ENCODE assay signal across 18 cellular contexts in genomic region chr3:159796226-159796625, GRCh38. TPM values are rescaled to one million over a fixed set of nuclear protein-coding genes. Genes with fewer than 3 reads are reported as not detected.
DNase-seq lines count a peak whose midpoint lies in the region; ATAC-seq, FAIRE-seq and TF ChIP-seq lines count a peak whose summit lies in the region.
"Had no signal": no experiment of that assay in that cellular context is flagged by ENCODE, and none has a peak within 500 bp of the region (broad histone marks: within the 10 kb centered on the region; RNA-seq: fewer than 3 reads in every experiment).

No MANE protein-coding gene starts in this region.

- H4K91ac ChIP-seq in H1 (replicated peaks; ENCODE audit: insufficient read length, low read length), result no peak overlapping the region

- ATAC-seq in HG03354 (IDR thresholded peaks at IDR 0.05; ENCODE audit: poor library complexity, severe bottlenecking, unreplicated experiment), result no peak
- ATAC-seq: natural killer cell treated with Interleukin-12 subunit alpha and Interleukin-12 subunit beta and Interleukin-15 and Interleukin-18, amount 100 ng/mL, for 72 hours had no signal

- H3K4ac ChIP-seq in H1 (replicated peaks; ENCODE audit: insufficient read length, low read depth, low read length), result no peak overlapping the region

- H2AK5ac ChIP-seq in H1 (ENCODE audit: low read depth, low read length), result peak overlapping the region; percentile 61; the same call in 1 of the 2 replicates

- H3K56ac ChIP-seq in H1 (replicated peaks; ENCODE audit: insufficient read length, low read depth, low read length), result no peak overlapping the region

- H3K18ac ChIP-seq in H1 (ENCODE audit: extremely low read depth, low read length), result no peak overlapping the region

- TF ChIP-seq CTCF in breast epithelium (IDR thresholded peaks at IDR 0.05) (no peak), MCF 10A (IDR thresholded peaks at IDR 0.05; ENCODE audit: unreplicated experiment) (no peak), H1 (IDR thresholded peaks at IDR 0.05; ENCODE audit: control extremely low read depth in 1 of 3, insufficient read depth in 1 of 3, low read depth in 1 of 3, low read length in 3 of 3) (no peak), vagina (IDR thresholded peaks at IDR 0.05) (no peak)

- TF ChIP-seq RAD21 in H1 (IDR thresholded peaks at IDR 0.05 in 1 of 2, conservative IDR thresholded peaks at IDR 0.05 in 1 of 2; ENCODE audit: low read depth in 2 of 2, low read length in 2 of 2), result no peak

- H3K27ac Mint-ChIP-seq in MCF 10A (ENCODE audit: low read depth, unreplicated experiment), result no peak overlapping the region
- H3K27ac Mint-ChIP-seq: activated CD4-positive, alpha-beta memory T cell treated with anti-CD3 and anti-CD28 coated beads for 36 hours; activated T-cell treated with anti-CD3 and anti-CD28 coated beads, Interleukin-2, amount 50 U/mL, for 72 hours; natural killer cell treated with Interleukin-12 subunit alpha and Interleukin-12 subunit beta and Interleukin-15 and Interleukin-18, amount 100 ng/mL, for 72 hours had no signal

- H3K4me2 ChIP-seq in H1 (ENCODE audit: insufficient read depth in 1 of 2, low read depth in 2 of 2, low read length in 2 of 2), result no peak overlapping the region

- CTCF ChIA-PET in MCF 10A (lab: Yijun Ruan, JAX), result interaction anchor here (1.0 to 6.9 kb wide), 5 partner anchors 10 to 530 kb away, joined by 4 to 56 read pairs (median 6); no protein-coding TSS in a partner anchor
- CTCF ChIA-PET in H1 (lab: Charles Lee; ENCODE audit: partially characterized antibody), result interaction anchor here (0.9 to 3.0 kb wide), 10 partner anchors 9 to 531 kb away, joined by 3 to 19 read pairs (median 3); partner anchors contain the start of gene IL12A

- no peaks in the 10 kb centered on the region for H3K9me3 ChIP-seq in breast epithelium
- H3K9me3 ChIP-seq in H1 (ENCODE audit: insufficient read depth in 2 of 2, low read depth in 1 of 2, low read length in 1 of 2), result no peaks in the 10 kb centered on the region
- no peaks in the 10 kb centered on the region for H3K9me3 ChIP-seq in vagina
- H3K9me3 ChIP-seq: adrenal gland, left lung, right lobe of liver had no signal

- POLR2A ChIA-PET in MCF 10A (lab: Yijun Ruan, JAX) (interaction anchor here (1.3 to 3.1 kb wide), 3 partner anchors 9 to 36 kb away, joined by 6 to 19 read pairs (median 8); no protein-coding TSS in a partner anchor), H1 (lab: Charles Lee; ENCODE audit: partially characterized antibody) (no interaction called here)

- H2BK12ac ChIP-seq in H1 (ENCODE audit: low read depth, low read length), result no peak overlapping the region

- no peak for TF ChIP-seq POLR2A in breast epithelium (IDR thresholded peaks at IDR 0.05)
- no peak for TF ChIP-seq POLR2A in H1 (IDR thresholded peaks at IDR 0.05; ENCODE audit: control extremely low read depth in 1 of 2, low read depth in 2 of 2, low read length in 2 of 2)
- no peak for TF ChIP-seq POLR2A in vagina (IDR thresholded peaks at IDR 0.05)

- FAIRE-seq in H1 (lab: Jason Lieb, UNC), result no peak

- H3K4me1 ChIP-seq in breast epithelium, result no peaks in the 10 kb centered on the region
- H3K4me1 ChIP-seq in H1 (replicated peaks in 1 of 4; ENCODE audit: control insufficient read depth in 3 of 4, insufficient read depth in 4 of 4, low read length in 3 of 4), result peaks cover 0 to 5% (median 2%) of the 10 kb centered on the region in 4 experiments; a peak in 3 of 7 replicates
- H3K4me1 ChIP-seq in vagina, result no peaks in the 10 kb centered on the region
- H3K4me1 ChIP-seq: adrenal gland had no signal

- H3K9ac ChIP-seq in H1 (replicated peaks in 1 of 4; ENCODE audit: extremely low read depth in 1 of 4, low read depth in 3 of 4, low read length in 3 of 4), result no peak overlapping the region

- H2BK5ac ChIP-seq in H1 (ENCODE audit: low read depth, low read length), result no peak overlapping the region

- no peaks in the 10 kb centered on the region for H3K27me3 Mint-ChIP-seq in MCF 10A (ENCODE audit: insufficient read depth, unreplicated experiment)

- WGBS in H1 (ENCODE audit: extremely low coverage in 1 of 2, insufficient coverage in 1 of 2, insufficient read length in 1 of 2, insufficient replicate concordance in 2 of 2, low coverage in 1 of 2, low lambda C conversion rate in 2 of 2, missing lambda C conversion rate in 1 of 2), 2 experiments, result 89% methylated on average over 5 of the region's 5 CpGs; no CpG with 5 or more reads in 1 of the 2 experiments

- H3K4me3 Mint-ChIP-seq in MCF 10A (ENCODE audit: unreplicated experiment), result no peak overlapping the region
- H3K4me3 Mint-ChIP-seq: activated CD4-positive, alpha-beta memory T cell treated with anti-CD3 and anti-CD28 coated beads for 36 hours; activated T-cell treated with anti-CD3 and anti-CD28 coated beads, Interleukin-2, amount 50 U/mL, for 72 hours; natural killer cell treated with Interleukin-12 subunit alpha and Interleukin-12 subunit beta and Interleukin-15 and Interleukin-18, amount 100 ng/mL, for 72 hours had no signal

- no peak overlapping the region for H2BK120ac ChIP-seq in H1 (replicated peaks; ENCODE audit: low read depth, low read length)

- no peaks in the 10 kb centered on the region for H3K79me1 ChIP-seq in H1 (ENCODE audit: low read depth, low read length)

- no peak overlapping the region for H3K14ac ChIP-seq in H1 (ENCODE audit: insufficient read length)

- H2BK15ac ChIP-seq in H1 (ENCODE audit: low read length), result no peak overlapping the region

- H3K36me3 ChIP-seq in breast epithelium, result no peaks in the 10 kb centered on the region
- H3K36me3 ChIP-seq in H1 (ENCODE audit: control insufficient read depth in 2 of 4, insufficient read depth in 4 of 4, low read length in 3 of 4), result no peaks in the 10 kb centered on the region
- H3K36me3 ChIP-seq in vagina, result no peaks in the 10 kb centered on the region
- H3K36me3 ChIP-seq: adrenal gland, left lung, right lobe of liver had no signal

- H3K27me3 ChIP-seq in breast epithelium, result no peaks in the 10 kb centered on the region
- no peaks in the 10 kb centered on the region for H3K27me3 ChIP-seq in H1 (replicated peaks in 1 of 4; ENCODE audit: control insufficient read depth in 3 of 4, extremely low read depth in 1 of 4, insufficient read depth in 3 of 4, low read length in 3 of 4)
- no peaks in the 10 kb centered on the region for H3K27me3 ChIP-seq in vagina
- H3K27me3 ChIP-seq: adrenal gland, left lung, right lobe of liver had no signal

- no peaks in the 10 kb centered on the region for H3K23me2 ChIP-seq in H1 (ENCODE audit: low read depth, low read length)

- peaks cover 7% of the 10 kb centered on the region for H3K4me1 Mint-ChIP-seq in MCF 10A (ENCODE audit: insufficient read depth, unreplicated experiment)

- DNase-seq in breast epithelium (ENCODE audit: low spot score in 2 of 2) (no peak), MCF 10A (ENCODE audit: unreplicated experiment) (no peak), H1 (ENCODE audit: low read depth in 1 of 2, low spot score in 2 of 2) (no peak), occipital lobe (lab: John Stamatoyannopoulos, UW) (peak; percentile 48), vagina (ENCODE audit: extremely low spot score in 2 of 2) (no peak), globus pallidus (ENCODE audit: low spot score) (no peak)
- DNase-seq in activated effector memory CD4-positive, alpha-beta T cell treated with anti-CD3 and anti-CD28 coated beads, Interleukin-2, amount 50 U/mL, for 16 hours, result no peak
- DNase-seq: activated CD4-positive, alpha-beta memory T cell treated with anti-CD3 and anti-CD28 coated beads for 36 hours; activated T-cell treated with anti-CD3 and anti-CD28 coated beads, Interleukin-2, amount 50 U/mL, for 72 hours; adrenal gland; Karpas-422; left lung; NCI-H1436; NCI-H446 treated with DMSO at 0.1 percent for 48 hours; right lobe of liver; stimulated activated CD4-positive, alpha-beta T cell treated with anti-CD3 and anti-CD28 coated beads, Interleukin-4, amount 100 ng/mL, for 24 hours had no signal

- H3K23ac ChIP-seq in H1 (ENCODE audit: insufficient read length), result no peak overlapping the region

- no peaks in the 10 kb centered on the region for H3K36me3 Mint-ChIP-seq in MCF 10A (ENCODE audit: insufficient read depth, unreplicated experiment)
- H3K36me3 Mint-ChIP-seq: activated CD4-positive, alpha-beta memory T cell treated with anti-CD3 and anti-CD28 coated beads for 36 hours; natural killer cell treated with Interleukin-12 subunit alpha and Interleukin-12 subunit beta and Interleukin-15 and Interleukin-18, amount 100 ng/mL, for 72 hours had no signal

- TF ChIP-seq EP300 in H1 (IDR thresholded peaks at IDR 0.05; ENCODE audit: borderline replicate concordance in 1 of 2, low read depth in 2 of 2, low read length in 2 of 2), result no peak

- no peaks in the 10 kb centered on the region; a peak in 1 of 4 replicates for H3K79me2 ChIP-seq in H1 (ENCODE audit: control insufficient read depth in 1 of 2, insufficient read depth in 2 of 2, low read length in 2 of 2)

- H3K4me3 ChIP-seq in breast epithelium, result no peak overlapping the region
- no peak overlapping the region for H3K4me3 ChIP-seq in H1 (ENCODE audit: extremely low read depth in 1 of 4, insufficient read depth in 2 of 4, low read depth in 3 of 4, low read length in 4 of 4)
- H3K4me3 ChIP-seq in vagina, result no peak overlapping the region
- H3K4me3 ChIP-seq: adrenal gland, left lung, right lobe of liver had no signal

- no peak overlapping the region for H4K5ac ChIP-seq in H1 (ENCODE audit: insufficient read length, low read depth, low read length)

- no TSS peak for BruUV-seq in MCF 10A (replicated peaks; lab: Mats Ljungman, UMichigan)

- peak overlapping the region; percentile 6 to 68 for H3K27ac ChIP-seq in breast epithelium
- H3K27ac ChIP-seq in H1 (ENCODE audit: low read depth, low read length), result no peak overlapping the region
- H3K27ac ChIP-seq in vagina, result peak overlapping the region; percentile 24
- H3K27ac ChIP-seq: adrenal gland, right lobe of liver had no signal

- H3K9me3 Mint-ChIP-seq in MCF 10A (ENCODE audit: unreplicated experiment), result no peaks in the 10 kb centered on the region
- H3K9me3 Mint-ChIP-seq: activated CD4-positive, alpha-beta memory T cell treated with anti-CD3 and anti-CD28 coated beads for 36 hours; activated T-cell treated with anti-CD3 and anti-CD28 coated beads, Interleukin-2, amount 50 U/mL, for 72 hours; natural killer cell treated with Interleukin-12 subunit alpha and Interleukin-12 subunit beta and Interleukin-15 and Interleukin-18, amount 100 ng/mL, for 72 hours had no signal

- H2AFZ ChIP-seq in H1 (ENCODE audit: low read length), result no peak overlapping the region

- peaks cover 0 to 3% of the 10 kb centered on the region in 2 experiments for H4K20me1 ChIP-seq in H1 (replicated peaks in 1 of 2; ENCODE audit: control insufficient read depth in 1 of 2, insufficient read depth in 2 of 2, low read length in 2 of 2)

- intact Hi-C loops in breast epithelium (cut with DNase I; ENCODE audit: low total_unique reads), result no loop called here
- intact Hi-C loops in MCF 10A (cut with micrococcal nuclease), result no loop called here
- intact Hi-C loops in vagina (cut with DNase I), result no loop called here

- H2BK20ac ChIP-seq in H1 (ENCODE audit: low read length), result no peak overlapping the region

- H4K8ac ChIP-seq in H1 (ENCODE audit: extremely low read depth, insufficient read depth, low read length), result no peak overlapping the region

RNA-seq across cellular contexts. Expression of gene SCHIP1, which starts 43.4 kb away (rescaled TPM):
- total RNA-seq in breast epithelium (10 to 100 TPM in 1 of 3 donors, 1 to 10 TPM in 2; 1.6 to 14.2 (median 8.8) TPM), MCF 10A (2022) (1.2 and 5.9 TPM in 2 replicates), occipital lobe (50.4 TPM), vagina (17.7 TPM)
- 5.3 and 5.9 TPM in 2 replicates for total RNA-seq in H1 (2021; fragmentation: NEBNext Ultra II Directional; extraction: Animal tissue kit (Norgen Biotek cat#: 25700))
- polyA plus RNA-seq in H1 (2011; rRNA removed), result 10.1 and 13.5 TPM in 2 replicates
- polyA plus RNA-seq in H1 (2011; cell fraction: cytosol; rRNA removed), result 11.4 TPM
- polyA plus RNA-seq in H1 (2011; cell fraction: nucleus; rRNA removed), result 13.7 TPM
- 13.8 to 16.6 TPM (median 15.5 TPM) in 4 replicates for polyA plus RNA-seq in H1 (2012, experiment 1 of 2)
- polyA plus RNA-seq in H1 (2012, experiment 2 of 2), result 1.2 TPM
- 7.2 TPM for polyA plus RNA-seq in H1 (2013, experiment 1 of 2)
- polyA plus RNA-seq in H1 (2013, experiment 2 of 2), result 7.1 TPM
- polyA minus RNA-seq in H1 (2011; rRNA and poly(A)+ RNA removed), result 12.2 and 15.7 TPM in 2 replicates
- 7.5 TPM for polyA minus RNA-seq in H1 (2011; cell fraction: cytosol; rRNA and poly(A)+ RNA removed)
- 26.4 TPM for polyA minus RNA-seq in H1 (2011; cell fraction: nucleus; rRNA and poly(A)+ RNA removed)
- total RNA-seq: activated T-cell treated with anti-CD3 and anti-CD28 coated beads, Interleukin-2, amount 50 U/mL, for 72 hours; natural killer cell treated with Interleukin-12 subunit alpha and Interleukin-12 subunit beta and Interleukin-15 and Interleukin-18, amount 100 ng/mL, for 72 hours had no signal
